In the genomic region with DNA sequence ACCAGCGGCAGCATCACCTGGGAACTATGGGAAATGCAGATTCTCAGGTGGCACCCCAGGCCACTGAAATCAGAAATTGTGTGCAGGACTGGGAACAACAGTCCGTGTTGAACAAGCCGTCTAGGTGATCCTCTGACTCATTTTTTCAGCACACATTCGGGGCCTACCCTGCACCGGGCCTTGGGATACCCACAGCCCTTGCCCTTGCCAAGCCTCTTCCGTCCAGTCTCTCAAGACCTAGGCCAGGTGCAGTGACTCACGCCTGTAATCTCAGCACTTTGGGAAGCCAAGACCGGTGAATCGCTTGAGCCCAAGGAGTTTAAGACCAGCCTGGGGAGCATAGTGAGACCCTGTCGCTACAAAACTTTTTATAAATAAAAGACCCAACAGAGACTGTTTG, we compare ENCODE assay signal across 2 cellular contexts.
TF ChIP-seq lines count a peak whose summit lies in the region.

No MANE protein-coding gene starts in this region.

TF ChIP-seq in GM12878, 131 proteins besides CTCF, POLR2A, EP300 and RAD21:
- no peak for TF ChIP-seq TARDBP (IDR thresholded peaks at IDR 0.05; ENCODE audit: borderline replicate concordance)

TF ChIP-seq in SK-N-SH treated with all-trans-retinoic acid at 6 μM for 48 hours, 23 proteins besides CTCF, POLR2A, EP300 and RAD21:
- TF ChIP-seq ZFP30 (CRISPR knock-in tag; IDR thresholded peaks at IDR 0.05) (no peak), ZNF565 (CRISPR knock-in tag; conservative IDR thresholded peaks at IDR 0.05; ENCODE audit: low read depth) (no peak), ZNF70 (CRISPR knock-in tag; IDR thresholded peaks at IDR 0.05) (no peak), TOX (CRISPR knock-in tag; IDR thresholded peaks at IDR 0.05; ENCODE audit: borderline replicate concordance) (no peak), SNAI2 (CRISPR knock-in tag; IDR thresholded peaks at IDR 0.05) (no peak), ZC3H10 (CRISPR knock-in tag; IDR thresholded peaks at IDR 0.05) (no peak), ZFP3 (CRISPR knock-in tag; IDR thresholded peaks at IDR 0.05) (no peak), ARNTL (CRISPR knock-in tag; IDR thresholded peaks at IDR 0.05; ENCODE audit: borderline replicate concordance, low read depth) (no peak), RARB (CRISPR knock-in tag; IDR thresholded peaks at IDR 0.05) (no peak)
- TF ChIP-seq, protein P1, sequence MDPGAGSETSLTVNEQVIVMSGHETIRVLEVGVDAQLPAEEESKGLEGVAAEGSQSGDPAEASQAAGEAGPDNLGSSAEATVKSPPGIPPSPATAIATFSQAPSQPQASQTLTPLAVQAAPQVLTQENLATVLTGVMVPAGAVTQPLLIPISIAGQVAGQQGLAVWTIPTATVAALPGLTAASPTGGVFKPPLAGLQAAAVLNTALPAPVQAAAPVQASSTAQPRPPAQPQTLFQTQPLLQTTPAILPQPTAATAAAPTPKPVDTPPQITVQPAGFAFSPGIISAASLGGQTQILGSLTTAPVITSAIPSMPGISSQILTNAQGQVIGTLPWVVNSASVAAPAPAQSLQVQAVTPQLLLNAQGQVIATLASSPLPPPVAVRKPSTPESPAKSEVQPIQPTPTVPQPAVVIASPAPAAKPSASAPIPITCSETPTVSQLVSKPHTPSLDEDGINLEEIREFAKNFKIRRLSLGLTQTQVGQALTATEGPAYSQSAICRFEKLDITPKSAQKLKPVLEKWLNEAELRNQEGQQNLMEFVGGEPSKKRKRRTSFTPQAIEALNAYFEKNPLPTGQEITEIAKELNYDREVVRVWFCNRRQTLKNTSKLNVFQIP (CRISPR knock-in tag; IDR thresholded peaks at IDR 0.05; ENCODE audit: borderline replicate concordance, low read depth), result no peak
- TF ChIP-seq, protein P2, sequence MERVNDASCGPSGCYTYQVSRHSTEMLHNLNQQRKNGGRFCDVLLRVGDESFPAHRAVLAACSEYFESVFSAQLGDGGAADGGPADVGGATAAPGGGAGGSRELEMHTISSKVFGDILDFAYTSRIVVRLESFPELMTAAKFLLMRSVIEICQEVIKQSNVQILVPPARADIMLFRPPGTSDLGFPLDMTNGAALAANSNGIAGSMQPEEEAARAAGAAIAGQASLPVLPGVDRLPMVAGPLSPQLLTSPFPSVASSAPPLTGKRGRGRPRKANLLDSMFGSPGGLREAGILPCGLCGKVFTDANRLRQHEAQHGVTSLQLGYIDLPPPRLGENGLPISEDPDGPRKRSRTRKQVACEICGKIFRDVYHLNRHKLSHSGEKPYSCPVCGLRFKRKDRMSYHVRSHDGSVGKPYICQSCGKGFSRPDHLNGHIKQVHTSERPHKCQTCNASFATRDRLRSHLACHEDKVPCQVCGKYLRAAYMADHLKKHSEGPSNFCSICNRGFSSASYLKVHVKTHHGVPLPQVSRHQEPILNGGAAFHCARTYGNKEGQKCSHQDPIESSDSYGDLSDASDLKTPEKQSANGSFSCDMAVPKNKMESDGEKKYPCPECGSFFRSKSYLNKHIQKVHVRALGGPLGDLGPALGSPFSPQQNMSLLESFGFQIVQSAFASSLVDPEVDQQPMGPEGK (CRISPR knock-in tag; IDR thresholded peaks at IDR 0.05; ENCODE audit: borderline replicate concordance), result no peak
- TF ChIP-seq, protein P3, sequence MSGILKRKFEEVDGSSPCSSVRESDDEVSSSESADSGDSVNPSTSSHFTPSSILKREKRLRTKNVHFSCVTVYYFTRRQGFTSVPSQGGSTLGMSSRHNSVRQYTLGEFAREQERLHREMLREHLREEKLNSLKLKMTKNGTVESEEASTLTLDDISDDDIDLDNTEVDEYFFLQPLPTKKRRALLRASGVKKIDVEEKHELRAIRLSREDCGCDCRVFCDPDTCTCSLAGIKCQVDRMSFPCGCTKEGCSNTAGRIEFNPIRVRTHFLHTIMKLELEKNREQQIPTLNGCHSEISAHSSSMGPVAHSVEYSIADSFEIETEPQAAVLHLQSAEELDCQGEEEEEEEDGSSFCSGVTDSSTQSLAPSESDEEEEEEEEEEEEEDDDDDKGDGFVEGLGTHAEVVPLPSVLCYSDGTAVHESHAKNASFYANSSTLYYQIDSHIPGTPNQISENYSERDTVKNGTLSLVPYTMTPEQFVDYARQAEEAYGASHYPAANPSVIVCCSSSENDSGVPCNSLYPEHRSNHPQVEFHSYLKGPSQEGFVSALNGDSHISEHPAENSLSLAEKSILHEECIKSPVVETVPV (CRISPR knock-in tag; IDR thresholded peaks at IDR 0.05), result no peak
